Comparison of ENCODE assay signal across 21 cellular contexts in genomic region chr2:50879457-50879856, GRCh38.
"Had no signal": no experiment of that assay in that cellular context is flagged by ENCODE, and none has a peak within 500 bp of the region (broad histone marks: within the 10 kb centered on the region; RNA-seq: fewer than 3 reads in every experiment).

No MANE protein-coding gene starts in this region.

- ATAC-seq: activated T-cell treated with anti-CD3 and anti-CD28 coated beads, Interleukin-2, amount 50 U/mL, for 4 hours; left ventricle myocardium superior; right cardiac atrium; stimulated activated naive CD8-positive, alpha-beta T cell treated with anti-CD3 and anti-CD28 coated beads, Interleukin-15, amount 100 ng/mL, for 72 hours; WTC11 had no signal

- H3K9me3 ChIP-seq: colonic mucosa, esophagus muscularis mucosa, suprapubic skin, tibial nerve had no signal

- H3K27ac ChIP-seq: colonic mucosa, esophagus muscularis mucosa, parathyroid adenoma, suprapubic skin, tibial nerve had no signal

- H3K79me2 ChIP-seq: parathyroid adenoma had no signal

- H3K9ac ChIP-seq: parathyroid adenoma had no signal

- H3K4me3 ChIP-seq: colonic mucosa, esophagus muscularis mucosa, suprapubic skin, tibial nerve had no signal

- H2AFZ ChIP-seq: parathyroid adenoma had no signal

- H3K36me3 Mint-ChIP-seq: WTC11 had no signal

- H3K27me3 ChIP-seq: colonic mucosa, esophagus muscularis mucosa, suprapubic skin, tibial nerve had no signal

- H3K36me3 ChIP-seq: colonic mucosa, esophagus muscularis mucosa, suprapubic skin, tibial nerve had no signal

- H3K4me1 Mint-ChIP-seq: nephron; stimulated activated naive CD8-positive, alpha-beta T cell treated with anti-CD3 and anti-CD28 coated beads, Interleukin-15, amount 100 ng/mL, for 72 hours; WTC11 had no signal

- DNase-seq: activated CD4-positive, alpha-beta T cell treated with anti-CD3 and anti-CD28 coated beads, Interleukin-2, amount 50 U/mL, for 48 hours; activated CD8-positive, alpha-beta memory T cell treated with anti-CD3 and anti-CD28 coated beads, Interleukin-2, amount 50 U/mL, for 48 hours; activated naive CD4-positive, alpha-beta T cell treated with anti-CD3 and anti-CD28 coated beads for 36 hours; activated T-cell treated with anti-CD3 and anti-CD28 coated beads, Interleukin-2, amount 50 U/mL, for 4 hours; amygdala; colonic mucosa; hippocampal formation; left ventricle myocardium superior; mammary epithelial cell; nucleus accumbens; right cardiac atrium; stimulated activated CD4-positive, alpha-beta T cell treated with anti-CD3 and anti-CD28 coated beads, Interleukin-1b, Interleukin-23, amount 100 ng/mL, for 48 hours; stimulated activated naive CD8-positive, alpha-beta T cell treated with anti-CD3 and anti-CD28 coated beads, Interleukin-15, amount 100 ng/mL, for 72 hours; T1000 had no signal

- H3K9me3 Mint-ChIP-seq: nephron; stimulated activated naive CD8-positive, alpha-beta T cell treated with anti-CD3 and anti-CD28 coated beads, Interleukin-15, amount 100 ng/mL, for 72 hours; WTC11 had no signal

- H3K4me1 ChIP-seq: colonic mucosa, esophagus muscularis mucosa, parathyroid adenoma, suprapubic skin had no signal

- H3K27ac Mint-ChIP-seq: activated naive CD4-positive, alpha-beta T cell treated with anti-CD3 and anti-CD28 coated beads for 36 hours; activated T-helper 2 cell treated with anti-CD3 and anti-CD28 coated beads, Interferon-gamma antibody, Interleukin-2, Interleukin-4, amounts not matched to agents 10 μg/mL and 5 μg/mL and 100 μg/mL, durations not matched to agents 14 hours and 24 hours and 36 hours; stimulated activated naive CD8-positive, alpha-beta T cell treated with anti-CD3 and anti-CD28 coated beads, Interleukin-15, amount 100 ng/mL, for 72 hours; WTC11 had no signal

- H3K27me3 Mint-ChIP-seq: stimulated activated naive CD8-positive, alpha-beta T cell treated with anti-CD3 and anti-CD28 coated beads, Interleukin-15, amount 100 ng/mL, for 72 hours had no signal

- H3K4me3 Mint-ChIP-seq: activated naive CD4-positive, alpha-beta T cell treated with anti-CD3 and anti-CD28 coated beads for 36 hours; activated T-cell treated with anti-CD3 and anti-CD28 coated beads, Interleukin-2, amount 50 U/mL, for 4 hours; nephron; stimulated activated naive CD8-positive, alpha-beta T cell treated with anti-CD3 and anti-CD28 coated beads, Interleukin-15, amount 100 ng/mL, for 72 hours; WTC11 had no signal
